Comparison of ENCODE assay signal across 8 cellular contexts in the genomic region with DNA sequence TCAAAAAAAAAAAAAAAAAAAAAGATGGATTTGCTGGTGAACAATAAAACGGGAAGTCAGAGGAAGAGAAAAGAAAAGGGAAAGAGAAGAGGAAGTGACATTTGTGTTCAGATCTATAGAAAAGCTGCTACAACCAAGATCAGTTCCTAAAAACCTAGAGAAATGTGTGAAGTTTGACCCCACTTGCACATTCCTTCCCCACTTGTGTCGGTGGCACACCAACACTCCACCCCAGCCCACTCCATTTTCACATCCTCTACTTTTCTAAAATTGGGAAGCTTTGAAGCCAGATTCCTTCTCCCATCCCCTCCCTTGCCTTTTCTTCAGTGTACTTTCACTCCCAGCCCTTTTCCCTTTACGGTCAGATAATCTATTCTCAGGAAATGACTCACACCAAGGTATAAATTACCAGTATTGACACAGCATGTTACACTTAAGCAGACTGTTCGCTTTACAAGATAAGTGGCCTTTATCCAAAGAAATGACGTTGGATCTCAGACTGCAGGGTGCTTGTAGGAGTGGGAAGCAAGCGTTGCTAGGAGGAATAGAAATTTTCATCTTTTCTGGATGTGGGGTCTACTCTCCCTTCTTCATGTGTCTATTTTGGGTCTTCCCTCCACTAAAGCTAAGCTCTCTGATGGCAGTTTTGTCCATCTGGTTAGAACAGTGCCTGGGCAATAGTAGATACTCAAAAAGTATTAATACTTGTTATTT.
DNase-seq lines count a peak whose midpoint lies in the region; ATAC-seq and TF ChIP-seq lines count a peak whose summit lies in the region.

No MANE protein-coding gene starts in this region.

- H3K27ac ChIP-seq in lower lobe of right lung: no peak overlapping the region

- H3K27me3 ChIP-seq in lower lobe of right lung (ENCODE audit: low read depth): no peaks in the 10 kb centered on the region

- TF ChIP-seq POLR2A in lower leg skin (IDR thresholded peaks at IDR 0.05): no peak

- peaks cover 24% of the 10 kb centered on the region for H3K4me1 ChIP-seq in lower lobe of right lung

- TF ChIP-seq CTCF in astrocyte of the spinal cord (IDR thresholded peaks at IDR 0.05; ENCODE audit: low read depth, low read length) (no peak), lower lobe of right lung (IDR thresholded peaks at IDR 0.05) (no peak), lower leg skin (IDR thresholded peaks at IDR 0.05) (no peak)

- in situ Hi-C loops in astrocyte of the spinal cord (cut with HindIII; ENCODE audit: low sequenced_read_pairs): no loop called here

- intact Hi-C loops in lower lobe of right lung (cut with DNase I) (no loop called here), lower leg skin (cut with DNase I; ENCODE audit: low total_unique reads) (no loop called here)

- peak; percentile 77 for DNase-seq in DMS153 treated with DMSO at 0.1 percent for 48 hours (lab: John Stamatoyannopoulos, UW; ENCODE audit: unreplicated experiment)
- peak; percentile 75 for DNase-seq in NCI-H2081 treated with DMSO at 0.1 percent for 48 hours (lab: John Stamatoyannopoulos, UW)
- DNase-seq in astrocyte of the spinal cord (ENCODE audit: low read depth, low spot score): peak; percentile 97
- no peak for DNase-seq in lower lobe of right lung
- DNase-seq in activated CD4-positive, CD25-positive, alpha-beta regulatory T cell treated with anti-CD3 and anti-CD28 coated beads, Interleukin-2, amount 50 U/mL, for 72 hours: no peak
- DNase-seq in lower leg skin (ENCODE audit: low spot score in 2 of 2): no peak
- no peak for DNase-seq in GDM1 (lab: John Stamatoyannopoulos, UW)

- H3K4me3 ChIP-seq in astrocyte of the spinal cord (ENCODE audit: low read depth, low read length): no peak overlapping the region
- H3K4me3 ChIP-seq in lower lobe of right lung: no peak overlapping the region
- H3K4me3 ChIP-seq in lower leg skin (ENCODE audit: low read depth, poor library complexity, severe bottlenecking): no peak overlapping the region

- no peaks in the 10 kb centered on the region for H3K9me3 ChIP-seq in lower lobe of right lung

- WGBS in lower leg skin, 2 donors: 10 to 19% methylated on average over 6 of the region's 6 CpGs

- ATAC-seq in lower lobe of right lung: peak; percentile 83 to 93
- no peak for ATAC-seq in GM19023 (IDR thresholded peaks at IDR 0.05; ENCODE audit: unreplicated experiment)

- H3K36me3 ChIP-seq in lower lobe of right lung: no peaks in the 10 kb centered on the region

Comparison
In these comparisons a context has a peak if more than half of its experiments do, and no peak if none do; other contexts are left out.
1. DNase-seq: peak in DMS153 treated with DMSO at 0.1 percent for 48 hours (single experiment), NCI-H2081 treated with DMSO at 0.1 percent for 48 hours (single experiment) and astrocyte of the spinal cord (single experiment); none in lower lobe of right lung (single experiment), activated CD4-positive, CD25-positive, alpha-beta regulatory T cell treated with anti-CD3 and anti-CD28 coated beads, Interleukin-2, amount 50 U/mL, for 72 hours (single experiment), lower leg skin (0 of 2) and GDM1 (single experiment).